In the genomic region with DNA sequence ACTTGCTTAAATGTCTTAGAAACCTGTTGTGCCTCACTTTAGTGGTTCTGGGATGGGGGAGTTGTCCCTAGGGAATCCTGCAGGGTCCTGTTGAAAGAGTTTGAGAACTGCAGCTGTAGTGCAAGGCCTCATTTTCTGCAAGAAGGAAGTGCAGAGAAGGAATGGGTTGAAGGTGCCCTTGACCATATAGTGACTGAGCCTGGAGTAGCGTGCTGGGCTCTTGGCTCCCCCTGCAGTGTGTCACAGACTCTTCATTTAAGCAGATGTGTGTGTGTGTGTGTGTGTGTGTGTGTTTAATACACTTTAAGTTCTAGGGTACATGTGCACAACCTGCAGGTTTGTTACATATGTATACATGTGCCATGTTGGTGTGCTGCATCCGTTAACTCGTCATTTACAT, we compare ENCODE assay signal across 11 cellular contexts.
DNase-seq lines count a peak whose midpoint lies in the region; ATAC-seq and TF ChIP-seq lines count a peak whose summit lies in the region.
"Had no signal": no experiment of that assay in that cellular context is flagged by ENCODE, and none has a peak within 500 bp of the region (broad histone marks: within the 10 kb centered on the region; RNA-seq: fewer than 3 reads in every experiment).

No MANE protein-coding gene starts in this region.

- intact Hi-C loops in activated naive CD4-positive, alpha-beta T cell treated with anti-CD3 and anti-CD28 coated beads for 36 hours (cut with micrococcal nuclease): no loop called here
- intact Hi-C loops in stomach (cut with DNase I; ENCODE audit: low total_unique reads): no loop called here

- no peak for TF ChIP-seq EP300 in stomach (IDR thresholded peaks at IDR 0.05)

- H3K9me3 Mint-ChIP-seq in activated naive CD4-positive, alpha-beta T cell treated with anti-CD3 and anti-CD28 coated beads for 36 hours: peaks cover 12% of the 10 kb centered on the region
- no peaks in the 10 kb centered on the region for H3K9me3 Mint-ChIP-seq in effector memory CD8-positive, alpha-beta T cell

- H3K27me3 ChIP-seq in stomach: no peaks in the 10 kb centered on the region
- H3K27me3 ChIP-seq: Peyer's patch had no signal

- no peak overlapping the region for H3K4me3 ChIP-seq in epithelial cell of proximal tubule (ENCODE audit: low read depth, low read length)
- no peak overlapping the region for H3K4me3 ChIP-seq in stomach
- H3K4me3 ChIP-seq: Peyer's patch had no signal

- no peak overlapping the region for H3K4me3 Mint-ChIP-seq in activated naive CD4-positive, alpha-beta T cell treated with anti-CD3 and anti-CD28 coated beads for 36 hours
- no peak overlapping the region for H3K4me3 Mint-ChIP-seq in effector memory CD8-positive, alpha-beta T cell

- TF ChIP-seq CTCF in epithelial cell of proximal tubule (conservative IDR thresholded peaks at IDR 0.05; ENCODE audit: low read depth, low read length) (peak; percentile 19), stomach (IDR thresholded peaks at IDR 0.05) (peak in 2 of 7 experiments; percentile 14 to 29)

- no peaks in the 10 kb centered on the region for H3K27me3 Mint-ChIP-seq in activated naive CD4-positive, alpha-beta T cell treated with anti-CD3 and anti-CD28 coated beads for 36 hours (ENCODE audit: low read depth)
- no peaks in the 10 kb centered on the region for H3K27me3 Mint-ChIP-seq in effector memory CD8-positive, alpha-beta T cell

- peak overlapping the region; percentile 11 to 81 (median 78) for H3K27ac ChIP-seq in stomach

- no peak overlapping the region for H3K27ac Mint-ChIP-seq in activated naive CD4-positive, alpha-beta T cell treated with anti-CD3 and anti-CD28 coated beads for 36 hours
- H3K27ac Mint-ChIP-seq in effector memory CD8-positive, alpha-beta T cell: peak overlapping the region in 1 of 2 donors; percentile 49

- WGBS in stomach, 5 donors: 38 to 55% (median 43%) methylated on average over 3 of the region's 3 CpGs

- no peak for TF ChIP-seq POLR2A in stomach (IDR thresholded peaks at IDR 0.05)

- no peak for ATAC-seq in HG03460 (IDR thresholded peaks at IDR 0.05; ENCODE audit: unreplicated experiment)
- ATAC-seq in HG02759 (IDR thresholded peaks at IDR 0.05; ENCODE audit: unreplicated experiment): no peak
- ATAC-seq in effector memory CD8-positive, alpha-beta T cell (replicated peaks): no peak
- ATAC-seq: activated CD4-positive, CD25-positive, alpha-beta regulatory T cell treated with anti-CD3 and anti-CD28 coated beads, Interleukin-2, amount 50 U/mL, for 24 hours had no signal

- H3K36me3 ChIP-seq in stomach: peaks cover 0 to 6% (median 4%) of the 10 kb centered on the region in 4 donors
- H3K36me3 ChIP-seq: Peyer's patch had no signal

- H3K4me1 Mint-ChIP-seq in activated naive CD4-positive, alpha-beta T cell treated with anti-CD3 and anti-CD28 coated beads for 36 hours (ENCODE audit: low read depth): peaks cover 61% of the 10 kb centered on the region
- peaks cover 42 to 52% of the 10 kb centered on the region in 2 donors for H3K4me1 Mint-ChIP-seq in effector memory CD8-positive, alpha-beta T cell (ENCODE audit: low read depth in 2 of 2)

- peak; percentile 49 for DNase-seq in activated naive CD4-positive, alpha-beta T cell treated with anti-CD3 and anti-CD28 coated beads for 36 hours
- DNase-seq in activated naive CD4-positive, alpha-beta T cell (lab: John Stamatoyannopoulos, UW): no peak
- DNase-seq in NCI-H69 (lab: John Stamatoyannopoulos, UW) (peak; percentile 32), epithelial cell of proximal tubule (ENCODE audit: low read depth) (no peak), stomach (no peak)
- no peak for DNase-seq in effector memory CD8-positive, alpha-beta T cell
- DNase-seq: NCI-H1105 had no signal

- H3K9me3 ChIP-seq in stomach: peaks cover 0 to 7% (median 0%) of the 10 kb centered on the region in 4 donors

- CTCF ChIA-PET in activated naive CD4-positive, alpha-beta T cell treated with anti-CD3 and anti-CD28 coated beads for 36 hours (lab: Charles Lee): interaction anchor here (0.6 to 1.3 kb wide), 3 partner anchors 10 to 85 kb away, joined by 3 read pairs; no protein-coding TSS in a partner anchor

- H3K4me1 ChIP-seq in stomach: peaks cover 54 to 76% (median 67%) of the 10 kb centered on the region in 4 donors

- peaks cover 12% of the 10 kb centered on the region for H3K36me3 Mint-ChIP-seq in activated naive CD4-positive, alpha-beta T cell treated with anti-CD3 and anti-CD28 coated beads for 36 hours (ENCODE audit: low read depth)
- H3K36me3 Mint-ChIP-seq in effector memory CD8-positive, alpha-beta T cell (ENCODE audit: insufficient read depth): peaks cover 10% of the 10 kb centered on the region

Comparison
In these comparisons a context has a peak if more than half of its experiments do, and no peak if none do; other contexts are left out.
1. DNase-seq: peak in activated naive CD4-positive, alpha-beta T cell treated with anti-CD3 and anti-CD28 coated beads for 36 hours (single experiment) and NCI-H69 (single experiment); none in activated naive CD4-positive, alpha-beta T cell (0 of 4), epithelial cell of proximal tubule (single experiment), stomach (single experiment) and effector memory CD8-positive, alpha-beta T cell (0 of 3).